Comparison of ENCODE assay signal across 8 cellular contexts in the genomic region with DNA sequence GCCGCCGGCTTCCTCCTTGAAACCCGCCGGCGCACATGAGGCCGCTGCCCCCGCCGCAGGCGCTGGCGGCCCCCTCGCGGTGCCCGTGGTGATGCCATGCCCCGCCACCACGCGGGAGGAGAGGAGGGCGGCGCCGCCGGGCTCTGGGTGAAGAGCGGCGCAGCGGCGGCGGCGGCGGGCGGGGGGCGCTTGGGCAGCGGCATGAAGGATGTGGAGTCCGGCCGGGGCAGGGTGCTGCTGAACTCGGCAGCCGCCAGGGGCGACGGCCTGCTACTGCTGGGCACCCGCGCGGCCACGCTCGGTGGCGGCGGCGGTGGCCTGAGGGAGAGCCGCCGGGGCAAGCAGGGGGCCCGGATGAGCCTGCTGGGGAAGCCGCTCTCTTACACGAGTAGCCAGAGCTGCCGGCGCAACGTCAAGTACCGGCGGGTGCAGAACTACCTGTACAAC.
DNase-seq lines count a peak whose midpoint lies in the region; ATAC-seq and TF ChIP-seq lines count a peak whose summit lies in the region.

No MANE protein-coding gene starts in this region.

- peak; percentile 31 for ATAC-seq in GM18907 (IDR thresholded peaks at IDR 0.05; ENCODE audit: unreplicated experiment)
- ATAC-seq in HG03342 (IDR thresholded peaks at IDR 0.05; ENCODE audit: unreplicated experiment), result peak; percentile 28

- peak overlapping the region; percentile 96 for H2AFZ ChIP-seq in OCI-LY3 (ENCODE audit: low read depth, low read length)

- peaks cover 39% of the 10 kb centered on the region for H3K79me2 ChIP-seq in OCI-LY3 (ENCODE audit: low read length)

- peaks cover 52% of the 10 kb centered on the region for H3K4me1 ChIP-seq in OCI-LY3 (ENCODE audit: low read length)

- DNase-seq in AG08395 (ENCODE audit: low spot score) (peak; percentile 38), germinal center (ENCODE audit: low spot score) (peak; percentile 80), posterior cingulate gyrus (peak; percentile 18 to 92 (median 51)), RKO (ENCODE audit: low spot score) (no peak)
- DNase-seq in activated effector memory CD4-positive, alpha-beta T cell treated with Interleukin-2 at 50 U/mL for 16 hours, result peak; percentile 29

- TF ChIP-seq CTCF in OCI-LY3 (IDR thresholded peaks at IDR 0.05; ENCODE audit: low read depth, low read length), result peak; percentile 28

- intact Hi-C loops in posterior cingulate gyrus (cut with DNase I), result loop anchor here (10.0 kb wide), 1 partner anchor 207 kb away; no protein-coding TSS in a partner anchor

- peak overlapping the region; percentile 92 for H3K4me3 ChIP-seq in OCI-LY3 (ENCODE audit: low read length)

- H3K27ac ChIP-seq in OCI-LY3 (ENCODE audit: low read length), result peak overlapping the region; percentile 67

- H3K9me3 ChIP-seq in OCI-LY3 (ENCODE audit: insufficient read depth, low read length), result no peaks in the 10 kb centered on the region

- peak overlapping the region; percentile 96 for H3K4me2 ChIP-seq in OCI-LY3 (ENCODE audit: low read length)

- peaks cover 12% of the 10 kb centered on the region for H3K27me3 ChIP-seq in OCI-LY3 (ENCODE audit: low read depth, low read length)

- H3K9ac ChIP-seq in OCI-LY3 (ENCODE audit: low read length), result peak overlapping the region; percentile 96

- H3K36me3 ChIP-seq in OCI-LY3 (replicated peaks; ENCODE audit: low read depth, low read length), result peaks cover 6% of the 10 kb centered on the region

- H4K20me1 ChIP-seq in OCI-LY3 (ENCODE audit: insufficient read depth, low read length), result peaks cover 21% of the 10 kb centered on the region
